1 cellular context compared by ENCODE assay signal in the genomic region with DNA sequence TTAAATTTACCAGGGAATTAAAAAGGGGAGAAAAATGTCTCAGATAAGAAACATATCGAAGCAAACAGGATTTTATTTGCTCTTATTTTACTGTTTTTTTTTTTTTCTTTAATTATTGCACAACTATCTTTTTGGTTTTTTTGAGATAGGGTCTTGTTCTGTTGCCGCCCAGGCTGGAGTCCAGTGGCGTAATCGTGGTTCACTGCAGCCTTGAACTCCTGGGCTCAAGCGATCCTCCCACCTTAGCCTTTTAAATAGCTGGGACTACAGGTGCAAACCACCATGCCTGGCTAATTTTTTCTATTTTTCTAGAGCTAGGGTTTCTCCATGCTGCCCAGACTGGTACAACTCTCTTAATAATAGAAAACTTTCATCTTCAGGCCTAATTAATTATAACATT.
TF ChIP-seq lines count a peak whose summit lies in the region.

No MANE protein-coding gene starts in this region.

TF ChIP-seq in liver, 16 proteins besides CTCF, POLR2A, EP300 and RAD21 (continued from another document):
- peak in 1 of 2 donors; percentile 28 for TF ChIP-seq JUND (IDR thresholded peaks at IDR 0.05)
